In the genomic region with DNA sequence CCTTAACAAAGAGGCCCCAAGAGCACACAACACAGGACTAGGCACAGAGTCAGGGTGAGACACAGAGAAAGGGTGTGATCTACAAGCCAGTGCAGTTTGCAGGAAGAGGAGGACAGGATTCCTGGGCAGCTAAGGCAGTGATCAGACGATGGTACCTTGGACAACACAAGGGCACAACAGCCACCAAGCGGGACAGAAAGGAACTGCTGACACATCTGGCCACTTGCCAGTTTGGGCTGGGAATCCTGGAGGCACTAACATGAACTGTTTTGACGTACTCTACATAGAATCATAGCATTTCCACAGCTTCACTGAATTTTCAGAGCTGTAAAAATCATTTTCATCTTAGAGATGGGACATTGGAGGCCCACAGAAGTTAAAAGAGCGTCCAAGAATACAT, we compare ENCODE assay signal across 9 cellular contexts.
A peak's percentile ranks its signal among the peaks of the same experiment; 100 is the strongest.
DNase-seq lines count a peak whose midpoint lies in the region; ATAC-seq, FAIRE-seq and TF ChIP-seq lines count a peak whose summit lies in the region.
"Had no signal": no experiment of that assay in that cellular context is flagged by ENCODE, and none has a peak within 500 bp of the region (broad histone marks: within the 10 kb centered on the region; RNA-seq: fewer than 3 reads in every experiment).

No MANE protein-coding gene starts in this region.

- no peaks in the 10 kb centered on the region for H3K27me3 ChIP-seq in keratinocyte (ENCODE audit: control insufficient read depth, extremely low read depth, insufficient read depth, low read length)

- dilution Hi-C loops in keratinocyte (cut with MboI; ENCODE audit: extremely low pct_ligation_motif_present, low sequenced_read_pairs) = no loop called here

- H3K9me3 ChIP-seq in keratinocyte (ENCODE audit: control insufficient read depth, low read depth, low read length) = no peaks in the 10 kb centered on the region

- no peak for FAIRE-seq in keratinocyte (lab: Jason Lieb, UNC)

- H3K36me3 ChIP-seq in keratinocyte (ENCODE audit: control insufficient read depth in 2 of 2, extremely low read depth in 1 of 2, insufficient read depth in 2 of 2, low read length in 2 of 2) = no peaks in the 10 kb centered on the region

- no peaks in the 10 kb centered on the region for H3K4me1 ChIP-seq in keratinocyte (ENCODE audit: control insufficient read depth, extremely low read depth, insufficient read depth, low read length)

- no peaks in the 10 kb centered on the region for H3K79me2 ChIP-seq in keratinocyte (ENCODE audit: control insufficient read depth, insufficient read depth, low read length)

- H3K9ac ChIP-seq in keratinocyte (ENCODE audit: control insufficient read depth, extremely low read depth, insufficient read depth, low read length) = no peak overlapping the region

- peak in 2 of 3 experiments; percentile 34 to 40 for TF ChIP-seq CTCF in keratinocyte (optimal IDR thresholded peaks at IDR 0.05 in 1 of 3, IDR thresholded peaks at IDR 0.05 in 1 of 3, conservative IDR thresholded peaks at IDR 0.05 in 1 of 3; ENCODE audit: extremely low read depth in 1 of 3, insufficient read depth in 2 of 3, low read length in 3 of 3)

- H3K4me3 ChIP-seq in keratinocyte (ENCODE audit: control insufficient read depth in 2 of 3, extremely low read depth in 1 of 3, insufficient read depth in 2 of 3, low read depth in 1 of 3, low read length in 3 of 3) = no peak overlapping the region

- no peaks in the 10 kb centered on the region for H3K9me1 ChIP-seq in keratinocyte (ENCODE audit: control insufficient read depth, extremely low read depth, insufficient read depth, low read length)

- H2AFZ ChIP-seq in keratinocyte (ENCODE audit: control insufficient read depth, low read length) = no peak overlapping the region

- H3K4me2 ChIP-seq in keratinocyte (ENCODE audit: control insufficient read depth, extremely low read depth, insufficient read depth, low read depth, low read length) = no peak overlapping the region

- H3K27ac ChIP-seq in keratinocyte (ENCODE audit: control insufficient read depth, insufficient read depth, low read length) = no peak overlapping the region

- H4K20me1 ChIP-seq in keratinocyte (ENCODE audit: control insufficient read depth, extremely low read depth, insufficient read depth, low read length) = no peaks in the 10 kb centered on the region

- peak; percentile 62 for DNase-seq in EH (ENCODE audit: low read depth)
- DNase-seq in HK-2 (ENCODE audit: unreplicated experiment) = peak; percentile 59
- DNase-seq in UCSD-AML1 (lab: John Stamatoyannopoulos, UW; ENCODE audit: unreplicated experiment) = peak; percentile 17
- DNase-seq in keratinocyte (ENCODE audit: low read depth, low spot score) = no peak
- no peak for DNase-seq in stimulated activated naive CD4-positive, alpha-beta T cell (lab: John Stamatoyannopoulos, UW)
- DNase-seq: stimulated activated naive B cell treated with anti-CD40 and anti-IgM and Interleukin-4, amounts not matched to agents 10 μg/mL and 1 μg/mL and 100 μg/mL, for 72 hours had no signal

- no peak for ATAC-seq in HG03521 (IDR thresholded peaks at IDR 0.05; ENCODE audit: unreplicated experiment)
- ATAC-seq in HG03108 (IDR thresholded peaks at IDR 0.05; ENCODE audit: unreplicated experiment) = no peak
- ATAC-seq in GM18907 (IDR thresholded peaks at IDR 0.05; ENCODE audit: unreplicated experiment) = no peak

Comparison
In these comparisons a context has a peak if more than half of its experiments do, and no peak if none do; other contexts are left out.
1. DNase-seq: peak in EH (single experiment), HK-2 (single experiment) and UCSD-AML1 (single experiment); none in keratinocyte (single experiment) and stimulated activated naive CD4-positive, alpha-beta T cell (0 of 6).